Comparison of ENCODE assay signal across 2 cellular contexts in the genomic region with DNA sequence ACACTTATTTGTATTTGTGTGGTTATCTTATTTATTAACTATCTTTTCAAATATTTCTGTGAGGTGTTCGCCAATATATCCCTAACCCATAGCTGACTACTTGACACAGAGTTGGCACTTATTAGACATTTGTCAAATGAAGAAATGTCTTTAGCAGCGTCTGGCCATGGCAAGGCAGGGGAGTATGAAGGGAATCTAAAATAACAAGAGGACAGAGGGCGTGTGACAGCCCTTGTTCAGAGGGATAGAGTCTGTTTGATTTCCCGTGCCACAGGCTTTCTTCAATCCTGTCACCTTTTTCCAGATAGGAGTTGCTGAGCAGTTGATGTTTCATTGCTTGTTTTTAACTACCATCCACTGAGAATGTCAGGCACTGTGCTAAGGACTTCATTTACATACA.
TF ChIP-seq lines count a peak whose summit lies in the region.

No MANE protein-coding gene starts in this region.

TF ChIP-seq in GM23338, 12 proteins besides CTCF, POLR2A, EP300 and RAD21 (continues in another document):
- TF ChIP-seq STAT1 (IDR thresholded peaks at IDR 0.05; ENCODE audit: unreplicated experiment) (no peak), CREB1 (CRISPR knock-in tag; IDR thresholded peaks at IDR 0.05; ENCODE audit: low read depth) (no peak), EZH2 (IDR thresholded peaks at IDR 0.05; ENCODE audit: low read depth, unreplicated experiment) (no peak), POLR2AphosphoS5 (IDR thresholded peaks at IDR 0.05; ENCODE audit: low read depth) (no peak), NANOG (IDR thresholded peaks at IDR 0.05; ENCODE audit: borderline replicate concordance) (no peak), JUNB (IDR thresholded peaks at IDR 0.05; ENCODE audit: unreplicated experiment) (no peak), ZNF331 (CRISPR knock-in tag; IDR thresholded peaks at IDR 0.05; ENCODE audit: low read depth) (no peak)
- TF ChIP-seq, protein P1, sequence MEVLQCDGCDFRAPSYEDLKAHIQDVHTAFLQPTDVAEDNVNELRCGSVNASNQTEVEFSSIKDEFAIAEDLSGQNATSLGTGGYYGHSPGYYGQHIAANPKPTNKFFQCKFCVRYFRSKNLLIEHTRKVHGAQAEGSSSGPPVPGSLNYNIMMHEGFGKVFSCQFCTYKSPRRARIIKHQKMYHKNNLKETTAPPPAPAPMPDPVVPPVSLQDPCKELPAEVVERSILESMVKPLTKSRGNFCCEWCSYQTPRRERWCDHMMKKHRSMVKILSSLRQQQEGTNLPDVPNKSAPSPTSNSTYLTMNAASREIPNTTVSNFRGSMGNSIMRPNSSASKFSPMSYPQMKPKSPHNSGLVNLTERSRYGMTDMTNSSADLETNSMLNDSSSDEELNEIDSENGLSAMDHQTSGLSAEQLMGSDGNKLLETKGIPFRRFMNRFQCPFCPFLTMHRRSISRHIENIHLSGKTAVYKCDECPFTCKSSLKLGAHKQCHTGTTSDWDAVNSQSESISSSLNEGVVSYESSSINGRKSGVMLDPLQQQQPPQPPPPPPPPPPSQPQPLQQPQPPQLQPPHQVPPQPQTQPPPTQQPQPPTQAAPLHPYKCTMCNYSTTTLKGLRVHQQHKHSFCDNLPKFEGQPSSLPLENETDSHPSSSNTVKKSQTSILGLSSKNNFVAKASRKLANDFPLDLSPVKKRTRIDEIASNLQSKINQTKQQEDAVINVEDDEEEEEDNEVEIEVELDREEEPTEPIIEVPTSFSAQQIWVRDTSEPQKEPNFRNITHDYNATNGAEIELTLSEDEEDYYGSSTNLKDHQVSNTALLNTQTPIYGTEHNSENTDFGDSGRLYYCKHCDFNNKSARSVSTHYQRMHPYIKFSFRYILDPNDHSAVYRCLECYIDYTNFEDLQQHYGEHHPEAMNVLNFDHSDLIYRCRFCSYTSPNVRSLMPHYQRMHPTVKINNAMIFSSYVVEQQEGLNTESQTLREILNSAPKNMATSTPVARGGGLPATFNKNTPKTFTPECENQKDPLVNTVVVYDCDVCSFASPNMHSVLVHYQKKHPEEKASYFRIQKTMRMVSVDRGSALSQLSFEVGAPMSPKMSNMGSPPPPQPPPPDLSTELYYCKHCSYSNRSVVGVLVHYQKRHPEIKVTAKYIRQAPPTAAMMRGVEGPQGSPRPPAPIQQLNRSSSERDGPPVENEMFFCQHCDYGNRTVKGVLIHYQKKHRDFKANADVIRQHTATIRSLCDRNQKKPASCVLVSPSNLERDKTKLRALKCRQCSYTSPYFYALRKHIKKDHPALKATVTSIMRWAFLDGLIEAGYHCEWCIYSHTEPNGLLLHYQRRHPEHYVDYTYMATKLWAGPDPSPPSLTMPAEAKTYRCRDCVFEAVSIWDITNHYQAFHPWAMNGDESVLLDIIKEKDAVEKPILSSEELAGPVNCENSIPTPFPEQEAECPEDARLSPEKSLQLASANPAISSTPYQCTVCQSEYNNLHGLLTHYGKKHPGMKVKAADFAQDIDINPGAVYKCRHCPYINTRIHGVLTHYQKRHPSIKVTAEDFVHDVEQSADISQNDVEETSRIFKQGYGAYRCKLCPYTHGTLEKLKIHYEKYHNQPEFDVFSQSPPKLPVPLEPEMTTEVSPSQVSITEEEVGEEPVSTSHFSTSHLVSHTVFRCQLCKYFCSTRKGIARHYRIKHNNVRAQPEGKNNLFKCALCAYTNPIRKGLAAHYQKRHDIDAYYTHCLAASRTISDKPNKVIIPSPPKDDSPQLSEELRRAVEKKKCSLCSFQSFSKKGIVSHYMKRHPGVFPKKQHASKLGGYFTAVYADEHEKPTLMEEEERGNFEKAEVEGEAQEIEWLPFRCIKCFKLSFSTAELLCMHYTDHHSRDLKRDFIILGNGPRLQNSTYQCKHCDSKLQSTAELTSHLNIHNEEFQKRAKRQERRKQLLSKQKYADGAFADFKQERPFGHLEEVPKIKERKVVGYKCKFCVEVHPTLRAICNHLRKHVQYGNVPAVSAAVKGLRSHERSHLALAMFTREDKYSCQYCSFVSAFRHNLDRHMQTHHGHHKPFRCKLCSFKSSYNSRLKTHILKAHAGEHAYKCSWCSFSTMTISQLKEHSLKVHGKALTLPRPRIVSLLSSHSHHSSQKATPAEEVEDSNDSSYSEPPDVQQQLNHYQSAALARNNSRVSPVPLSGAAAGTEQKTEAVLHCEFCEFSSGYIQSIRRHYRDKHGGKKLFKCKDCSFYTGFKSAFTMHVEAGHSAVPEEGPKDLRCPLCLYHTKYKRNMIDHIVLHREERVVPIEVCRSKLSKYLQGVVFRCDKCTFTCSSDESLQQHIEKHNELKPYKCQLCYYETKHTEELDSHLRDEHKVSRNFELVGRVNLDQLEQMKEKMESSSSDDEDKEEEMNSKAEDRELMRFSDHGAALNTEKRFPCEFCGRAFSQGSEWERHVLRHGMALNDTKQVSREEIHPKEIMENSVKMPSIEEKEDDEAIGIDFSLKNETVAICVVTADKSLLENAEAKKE (CRISPR knock-in tag; IDR thresholded peaks at IDR 0.05): no peak
- TF ChIP-seq, protein P2, sequence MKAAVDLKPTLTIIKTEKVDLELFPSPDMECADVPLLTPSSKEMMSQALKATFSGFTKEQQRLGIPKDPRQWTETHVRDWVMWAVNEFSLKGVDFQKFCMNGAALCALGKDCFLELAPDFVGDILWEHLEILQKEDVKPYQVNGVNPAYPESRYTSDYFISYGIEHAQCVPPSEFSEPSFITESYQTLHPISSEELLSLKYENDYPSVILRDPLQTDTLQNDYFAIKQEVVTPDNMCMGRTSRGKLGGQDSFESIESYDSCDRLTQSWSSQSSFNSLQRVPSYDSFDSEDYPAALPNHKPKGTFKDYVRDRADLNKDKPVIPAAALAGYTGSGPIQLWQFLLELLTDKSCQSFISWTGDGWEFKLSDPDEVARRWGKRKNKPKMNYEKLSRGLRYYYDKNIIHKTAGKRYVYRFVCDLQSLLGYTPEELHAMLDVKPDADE (IDR thresholded peaks at IDR 0.05): no peak
- TF ChIP-seq, protein P3, sequence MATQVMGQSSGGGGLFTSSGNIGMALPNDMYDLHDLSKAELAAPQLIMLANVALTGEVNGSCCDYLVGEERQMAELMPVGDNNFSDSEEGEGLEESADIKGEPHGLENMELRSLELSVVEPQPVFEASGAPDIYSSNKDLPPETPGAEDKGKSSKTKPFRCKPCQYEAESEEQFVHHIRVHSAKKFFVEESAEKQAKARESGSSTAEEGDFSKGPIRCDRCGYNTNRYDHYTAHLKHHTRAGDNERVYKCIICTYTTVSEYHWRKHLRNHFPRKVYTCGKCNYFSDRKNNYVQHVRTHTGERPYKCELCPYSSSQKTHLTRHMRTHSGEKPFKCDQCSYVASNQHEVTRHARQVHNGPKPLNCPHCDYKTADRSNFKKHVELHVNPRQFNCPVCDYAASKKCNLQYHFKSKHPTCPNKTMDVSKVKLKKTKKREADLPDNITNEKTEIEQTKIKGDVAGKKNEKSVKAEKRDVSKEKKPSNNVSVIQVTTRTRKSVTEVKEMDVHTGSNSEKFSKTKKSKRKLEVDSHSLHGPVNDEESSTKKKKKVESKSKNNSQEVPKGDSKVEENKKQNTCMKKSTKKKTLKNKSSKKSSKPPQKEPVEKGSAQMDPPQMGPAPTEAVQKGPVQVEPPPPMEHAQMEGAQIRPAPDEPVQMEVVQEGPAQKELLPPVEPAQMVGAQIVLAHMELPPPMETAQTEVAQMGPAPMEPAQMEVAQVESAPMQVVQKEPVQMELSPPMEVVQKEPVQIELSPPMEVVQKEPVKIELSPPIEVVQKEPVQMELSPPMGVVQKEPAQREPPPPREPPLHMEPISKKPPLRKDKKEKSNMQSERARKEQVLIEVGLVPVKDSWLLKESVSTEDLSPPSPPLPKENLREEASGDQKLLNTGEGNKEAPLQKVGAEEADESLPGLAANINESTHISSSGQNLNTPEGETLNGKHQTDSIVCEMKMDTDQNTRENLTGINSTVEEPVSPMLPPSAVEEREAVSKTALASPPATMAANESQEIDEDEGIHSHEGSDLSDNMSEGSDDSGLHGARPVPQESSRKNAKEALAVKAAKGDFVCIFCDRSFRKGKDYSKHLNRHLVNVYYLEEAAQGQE (IDR thresholded peaks at IDR 0.05; ENCODE audit: unreplicated experiment): no peak

TF ChIP-seq in H1, 55 proteins besides CTCF, POLR2A, EP300 and RAD21:
- TF ChIP-seq GABPA (IDR thresholded peaks at IDR 0.05; ENCODE audit: borderline replicate concordance, insufficient read depth, low read length): no peak
- TF ChIP-seq SUZ12 (IDR thresholded peaks at IDR 0.05; ENCODE audit: low read length): no peak
- no peak for TF ChIP-seq CEBPB (IDR thresholded peaks at IDR 0.05; ENCODE audit: low read depth, low read length)
- TF ChIP-seq ZNF274 (IDR thresholded peaks at IDR 0.05; ENCODE audit: borderline replicate concordance, extremely low read depth, low read length): no peak
- no peak for TF ChIP-seq TAF1 (IDR thresholded peaks at IDR 0.05; ENCODE audit: low read depth, low read length)
